22 cellular contexts compared by ENCODE assay signal in the genomic region with DNA sequence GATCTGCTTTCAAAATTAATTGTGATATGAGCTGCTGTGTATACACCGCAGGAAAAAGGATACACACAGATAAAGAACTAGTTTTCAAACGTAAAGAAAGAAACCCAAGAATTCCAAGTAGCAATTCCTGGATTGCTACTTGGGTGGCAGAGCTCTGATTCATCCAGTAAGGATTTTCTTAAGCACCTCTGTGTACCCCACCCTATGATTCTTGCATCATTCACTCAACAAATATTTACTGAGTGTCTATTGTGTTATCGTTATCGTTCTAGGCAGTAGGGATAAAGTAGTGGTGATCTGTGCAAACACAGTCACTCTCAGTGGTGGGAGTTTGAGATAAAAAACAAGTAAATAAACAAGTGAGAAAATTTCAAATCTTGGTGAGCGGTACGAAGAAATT. TPM values are rescaled to one million over a fixed set of nuclear protein-coding genes. Genes with fewer than 3 reads are reported as not detected.
DNase-seq lines count a peak whose midpoint lies in the region; ATAC-seq, FAIRE-seq and TF ChIP-seq lines count a peak whose summit lies in the region.
"Had no signal": no experiment of that assay in that cellular context is flagged by ENCODE, and none has a peak within 500 bp of the region (broad histone marks: within the 10 kb centered on the region; RNA-seq: fewer than 3 reads in every experiment).

No MANE protein-coding gene starts in this region.

- DNase-seq in A549 (ENCODE audit: low read depth in 1 of 2, low spot score in 1 of 2): peak; percentile 28 to 72
- peak; percentile 27 for DNase-seq in HT1080 (ENCODE audit: low read depth)
- DNase-seq in astrocyte (ENCODE audit: low read depth): peak; percentile 86
- peak; percentile 51 for DNase-seq in kidney epithelial cell (ENCODE audit: low read depth)
- DNase-seq in BE2C: no peak
- DNase-seq in mesenteric fat pad (ENCODE audit: low spot score): no peak
- DNase-seq in Ammon's horn (ENCODE audit: low spot score): no peak
- DNase-seq: activated CD4-positive, alpha-beta memory T cell treated with anti-CD3 and anti-CD28 coated beads, Interleukin-2, amount 10 ng/mL, durations not matched to agents 7 days and 5 days; activated naive CD4-positive, alpha-beta T cell treated with anti-CD3 and anti-CD28 coated beads, Interleukin-2, amount 10 ng/mL, durations not matched to agents 7 days and 5 days; CD4-positive, CD25-positive, alpha-beta regulatory T cell; DND-41; KG1; left ventricle myocardium superior; NCI-H1092; NCI-H2081; NCI-H526 treated with DMSO at 0.1 percent for 48 hours; retina; Right ventricle myocardium superior had no signal

- no peaks in the 10 kb centered on the region for H3K36me3 Mint-ChIP-seq in astrocyte (ENCODE audit: low read depth, unreplicated experiment)
- H3K36me3 Mint-ChIP-seq: activated naive CD4-positive, alpha-beta T cell treated with anti-CD3 and anti-CD28 coated beads, Interleukin-2, amount 10 ng/mL, durations not matched to agents 7 days and 5 days; CD4-positive, CD25-positive, alpha-beta regulatory T cell had no signal

- CTCF ChIA-PET in A549 (lab: Yijun Ruan, JAX): interaction anchor here (0.6 to 3.0 kb wide), 2 partner anchors 10 to 446 kb away, joined by 6 to 9 read pairs; no protein-coding TSS in a partner anchor

- H3K4me3 ChIP-seq in A549: no peak overlapping the region
- H3K4me3 ChIP-seq in astrocyte (ENCODE audit: insufficient read depth, low read depth, low read length): no peak overlapping the region
- H3K4me3 ChIP-seq in kidney epithelial cell (ENCODE audit: low read depth, low read length): no peak overlapping the region
- H3K4me3 ChIP-seq in BE2C (ENCODE audit: low read depth, low read length): no peak overlapping the region

- 2% methylated on average over 6 of the region's 6 CpGs for whole genome bisulfite sequencing in A549 (ENCODE audit: missing lambda C conversion rate)

- no peaks in the 10 kb centered on the region for H3K79me2 ChIP-seq in astrocyte (ENCODE audit: insufficient read depth, low read length)

- H3K4me1 ChIP-seq in A549 (peaks cover 17% of the 10 kb centered on the region; the same call in 2 of the 3 replicates), astrocyte (ENCODE audit: insufficient read depth, low read length) (peaks cover 5% of the 10 kb centered on the region), BE2C (no peaks in the 10 kb centered on the region)

- TF ChIP-seq CTCF in A549 (IDR thresholded peaks at IDR 0.05): no peak
- no peak for TF ChIP-seq CTCF in astrocyte (IDR thresholded peaks at IDR 0.05; ENCODE audit: insufficient read depth, low read depth, low read length)
- no peak for TF ChIP-seq CTCF in kidney epithelial cell (IDR thresholded peaks at IDR 0.05; ENCODE audit: insufficient read depth, low read length, poor library complexity, severe bottlenecking)
- TF ChIP-seq CTCF in BE2C (IDR thresholded peaks at IDR 0.05; ENCODE audit: low read depth, low read length): no peak

- H3K27me3 ChIP-seq in astrocyte (ENCODE audit: insufficient read depth, low read length): no peaks in the 10 kb centered on the region
- H3K27me3 ChIP-seq in kidney epithelial cell (ENCODE audit: control insufficient read depth, insufficient read depth, low read length): peaks cover 6% of the 10 kb centered on the region
- peaks cover 9% of the 10 kb centered on the region for H3K27me3 ChIP-seq in BE2C

- peak overlapping the region; percentile 88 for H3K27ac Mint-ChIP-seq in astrocyte (ENCODE audit: unreplicated experiment)
- H3K27ac Mint-ChIP-seq: activated CD4-positive, alpha-beta memory T cell treated with anti-CD3 and anti-CD28 coated beads, Interleukin-2, amount 10 ng/mL, durations not matched to agents 7 days and 5 days; activated naive CD4-positive, alpha-beta T cell treated with anti-CD3 and anti-CD28 coated beads, Interleukin-2, amount 10 ng/mL, durations not matched to agents 7 days and 5 days; CD4-positive, CD25-positive, alpha-beta regulatory T cell had no signal

- ATAC-seq in A549: peak; percentile 79 to 90
- ATAC-seq in HG03025 (IDR thresholded peaks at IDR 0.05; ENCODE audit: low FRiP score, unreplicated experiment): no peak
- ATAC-seq: left ventricle myocardium superior had no signal

- TF ChIP-seq RAD21 in A549 (conservative IDR thresholded peaks at IDR 0.05 in 1 of 2, IDR thresholded peaks at IDR 0.05 in 1 of 2): no peak

- TF ChIP-seq POLR2A in A549 (IDR thresholded peaks at IDR 0.05; ENCODE audit: low read length): no peak

- H4K20me1 ChIP-seq in astrocyte (ENCODE audit: insufficient read depth, low read length): no peaks in the 10 kb centered on the region

- H2AFZ ChIP-seq in astrocyte (ENCODE audit: low read depth, low read length): no peak overlapping the region

- H3K27ac ChIP-seq in A549: no peak overlapping the region; a peak in 1 of 6 replicates
- no peak overlapping the region for H3K27ac ChIP-seq in astrocyte (ENCODE audit: low read depth, low read length)
- H3K27ac ChIP-seq: epithelial cell of prostate, VCaP had no signal

- H3K4me2 ChIP-seq in A549: peak overlapping the region; percentile 68
- H3K4me2 ChIP-seq in astrocyte (ENCODE audit: low read length): peak overlapping the region; percentile 43

- H3K9me3 ChIP-seq in A549: 0 out of 3 replicates have a peak, but pooled peaks cover 2% of the 10 kb centered on the region
- no peaks in the 10 kb centered on the region for H3K9me3 ChIP-seq in astrocyte (ENCODE audit: insufficient read depth, low read depth, low read length)
- H3K9me3 ChIP-seq in BE2C: no peaks in the 10 kb centered on the region

- no peak overlapping the region for H3K9ac ChIP-seq in astrocyte (ENCODE audit: low read length)

- no peaks in the 10 kb centered on the region for H3K27me3 Mint-ChIP-seq in astrocyte (ENCODE audit: low read depth, unreplicated experiment)

- FAIRE-seq in A549 (lab: Jason Lieb, UNC) (no peak), astrocyte (lab: Jason Lieb, UNC) (no peak)

- H3K4me1 Mint-ChIP-seq in astrocyte (ENCODE audit: low read depth, unreplicated experiment): peaks cover 24% of the 10 kb centered on the region
- H3K4me1 Mint-ChIP-seq: activated CD4-positive, alpha-beta memory T cell treated with anti-CD3 and anti-CD28 coated beads, Interleukin-2, amount 10 ng/mL, durations not matched to agents 7 days and 5 days; activated naive CD4-positive, alpha-beta T cell treated with anti-CD3 and anti-CD28 coated beads, Interleukin-2, amount 10 ng/mL, durations not matched to agents 7 days and 5 days had no signal

- peak; percentile 36 to 60; a peak in 2 of 5 replicates for TF ChIP-seq EP300 in A549 (IDR thresholded peaks at IDR 0.05)

- no peaks in the 10 kb centered on the region for H3K36me3 ChIP-seq in astrocyte (ENCODE audit: insufficient read depth, low read length)
- no peaks in the 10 kb centered on the region for H3K36me3 ChIP-seq in kidney epithelial cell (ENCODE audit: control insufficient read depth, insufficient read depth, low read length)
- H3K36me3 ChIP-seq in BE2C: no peaks in the 10 kb centered on the region

- no peak overlapping the region for H3K4me3 Mint-ChIP-seq in astrocyte (ENCODE audit: unreplicated experiment)
- H3K4me3 Mint-ChIP-seq: activated CD4-positive, alpha-beta memory T cell treated with anti-CD3 and anti-CD28 coated beads, Interleukin-2, amount 10 ng/mL, durations not matched to agents 7 days and 5 days; activated naive CD4-positive, alpha-beta T cell treated with anti-CD3 and anti-CD28 coated beads, Interleukin-2, amount 10 ng/mL, durations not matched to agents 7 days and 5 days; CD4-positive, CD25-positive, alpha-beta regulatory T cell had no signal

- POLR2A ChIA-PET in A549 (lab: Yijun Ruan, JAX): no interaction called here

- H3K9me3 Mint-ChIP-seq in astrocyte (ENCODE audit: unreplicated experiment): no peaks in the 10 kb centered on the region
- H3K9me3 Mint-ChIP-seq: activated CD4-positive, alpha-beta memory T cell treated with anti-CD3 and anti-CD28 coated beads, Interleukin-2, amount 10 ng/mL, durations not matched to agents 7 days and 5 days; activated naive CD4-positive, alpha-beta T cell treated with anti-CD3 and anti-CD28 coated beads, Interleukin-2, amount 10 ng/mL, durations not matched to agents 7 days and 5 days had no signal

TF ChIP-seq in A549, 52 proteins besides CTCF, POLR2A, EP300 and RAD21 (continues in another document):
- peak; percentile 62 to 80; a peak in 3 of 5 replicates for TF ChIP-seq JUN (IDR thresholded peaks at IDR 0.05)
- TF ChIP-seq, protein P1, sequence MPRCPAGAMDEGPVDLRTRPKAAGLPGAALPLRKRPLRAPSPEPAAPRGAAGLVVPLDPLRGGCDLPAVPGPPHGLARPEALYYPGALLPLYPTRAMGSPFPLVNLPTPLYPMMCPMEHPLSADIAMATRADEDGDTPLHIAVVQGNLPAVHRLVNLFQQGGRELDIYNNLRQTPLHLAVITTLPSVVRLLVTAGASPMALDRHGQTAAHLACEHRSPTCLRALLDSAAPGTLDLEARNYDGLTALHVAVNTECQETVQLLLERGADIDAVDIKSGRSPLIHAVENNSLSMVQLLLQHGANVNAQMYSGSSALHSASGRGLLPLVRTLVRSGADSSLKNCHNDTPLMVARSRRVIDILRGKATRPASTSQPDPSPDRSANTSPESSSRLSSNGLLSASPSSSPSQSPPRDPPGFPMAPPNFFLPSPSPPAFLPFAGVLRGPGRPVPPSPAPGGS (IDR thresholded peaks at IDR 0.05): peak; percentile 44; the same call in 1 of the 3 replicates
- no peak for TF ChIP-seq FOXS1 (CRISPR knock-in tag; IDR thresholded peaks at IDR 0.05)
- peak; percentile 81 for TF ChIP-seq GATA3 (IDR thresholded peaks at IDR 0.05; ENCODE audit: borderline replicate concordance)
- no peak for TF ChIP-seq RFX5 (IDR thresholded peaks at IDR 0.05)
- TF ChIP-seq ZNF302 (CRISPR knock-in tag; IDR thresholded peaks at IDR 0.05): no peak
- TF ChIP-seq JUNB (IDR thresholded peaks at IDR 0.05): peak; percentile 77
- TF ChIP-seq, protein P2, sequence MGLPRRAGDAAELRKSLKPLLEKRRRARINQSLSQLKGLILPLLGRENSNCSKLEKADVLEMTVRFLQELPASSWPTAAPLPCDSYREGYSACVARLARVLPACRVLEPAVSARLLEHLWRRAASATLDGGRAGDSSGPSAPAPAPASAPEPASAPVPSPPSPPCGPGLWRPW (IDR thresholded peaks at IDR 0.05): 0 out of 2 replicates have a peak, but pooled peaks have one; percentile 15
- no peak for TF ChIP-seq ZC3H11A (IDR thresholded peaks at IDR 0.05)

RNA-seq across cellular contexts. Expression of a gene that starts 4.9 kb away (rescaled TPM):
- 0.01 TPM in 1 of 2 replicates, not detected in the other for polyA plus RNA-seq in A549 (2011; rRNA removed)
- not detected in 2 replicates for polyA plus RNA-seq in A549 (2012; cell fraction: cytosol; rRNA removed)
- polyA plus RNA-seq in A549 (2012; cell fraction: nucleus; rRNA removed): not detected in 2 replicates
- not detected in 3 replicates for polyA plus RNA-seq in A549 (2017; fragmentation: RNase III; extraction: RNeasy Plus Mini Kit Qiagen cat#74134 plus additional on column Dnase treatment)
- polyA minus RNA-seq in A549 (2011; rRNA and poly(A)+ RNA removed): not detected in 2 replicates
- total RNA-seq in HT1080 (2014; rRNA removed; shearing (Covaris generic)): not detected in 2 replicates
- not detected in 2 replicates for polyA plus RNA-seq in HT1080 (2015; cell fraction: cytosol; rRNA removed)
- not detected in 2 replicates for polyA plus RNA-seq in HT1080 (2015; cell fraction: nucleus; rRNA removed)
- total RNA-seq in astrocyte: 11.3 and 13.1 TPM in 2 replicates
- 4.9 and 8.1 TPM in 2 replicates for total RNA-seq in kidney epithelial cell
- not detected for polyA plus RNA-seq in BE2C (2012; ENCODE audit: insufficient read depth, insufficient read length, low read depth)
- total RNA-seq in mesenteric fat pad: 0.32 TPM
- total RNA-seq: activated CD4-positive, alpha-beta memory T cell treated with anti-CD3 and anti-CD28 coated beads, Interleukin-2, amount 10 ng/mL, durations not matched to agents 7 days and 5 days; CD4-positive, CD25-positive, alpha-beta regulatory T cell; T-helper 1 cell treated with Interleukin-12 subunit alpha and Interleukin-12 subunit beta and Interleukin-4 antibody, amounts not matched to agents 30 ng/mL and 1 ng/mL, for 36 hours had no signal
- polyA plus RNA-seq: CD4-positive, CD25-positive, alpha-beta regulatory T cell had no signal

Comparison
In these comparisons a context has a peak if more than half of its experiments do, and no peak if none do; other contexts are left out.
1. DNase-seq: peak in A549 (2 of 2), HT1080 (single experiment), astrocyte (single experiment) and kidney epithelial cell (single experiment); none in BE2C (single experiment), mesenteric fat pad (single experiment) and Ammon's horn (single experiment).